Comparison of ENCODE assay signal across 18 cellular contexts in genomic region chr14:68668531-68668930, GRCh38.
DNase-seq lines count a peak whose midpoint lies in the region; TF ChIP-seq lines count a peak whose summit lies in the region.
"Had no signal": no experiment of that assay in that cellular context is flagged by ENCODE, and none has a peak within 500 bp of the region (broad histone marks: within the 10 kb centered on the region; RNA-seq: fewer than 3 reads in every experiment).

No MANE protein-coding gene starts in this region.

- H3K27me3 Mint-ChIP-seq in MCF 10A (ENCODE audit: insufficient read depth, unreplicated experiment) (no peaks in the 10 kb centered on the region), nephron (ENCODE audit: low read depth) (no peaks in the 10 kb centered on the region), type B pancreatic cell (no peaks in the 10 kb centered on the region)
- H3K27me3 Mint-ChIP-seq: activated CD4-positive, alpha-beta memory T cell treated with anti-CD3 and anti-CD28 coated beads, Interleukin-2, amount 10 ng/mL, durations not matched to agents 7 days and 5 days; CD4-positive, alpha-beta T cell; IgD-negative memory B cell had no signal

- H3K9me3 Mint-ChIP-seq in MCF 10A (ENCODE audit: unreplicated experiment), result no peaks in the 10 kb centered on the region
- H3K9me3 Mint-ChIP-seq in nephron, result no peaks in the 10 kb centered on the region
- peaks cover 8% of the 10 kb centered on the region for H3K9me3 Mint-ChIP-seq in type B pancreatic cell
- H3K9me3 Mint-ChIP-seq: activated CD4-positive, alpha-beta memory T cell treated with anti-CD3 and anti-CD28 coated beads, Interleukin-2, amount 10 ng/mL, durations not matched to agents 7 days and 5 days; CD4-positive, alpha-beta T cell; IgD-negative memory B cell; immature natural killer cell had no signal

- BruUV-seq in MCF 10A (replicated peaks; lab: Mats Ljungman, UMichigan), result no TSS peak

- H3K4me3 ChIP-seq in breast epithelium (no peak overlapping the region), coronary artery (no peak overlapping the region), SJCRH30 (no peak overlapping the region)

- H3K36me3 ChIP-seq in breast epithelium (no peaks in the 10 kb centered on the region), SJCRH30 (no peaks in the 10 kb centered on the region)

- H3K4me1 Mint-ChIP-seq in MCF 10A (ENCODE audit: insufficient read depth, unreplicated experiment) (peaks cover 31% of the 10 kb centered on the region), nephron (peaks cover 94% of the 10 kb centered on the region), type B pancreatic cell (ENCODE audit: unreplicated experiment) (peaks cover 86% of the 10 kb centered on the region)

- DNase-seq in breast epithelium (ENCODE audit: low spot score in 2 of 2) (no peak), MCF 10A (ENCODE audit: unreplicated experiment) (no peak), coronary artery (ENCODE audit: low spot score) (peak; percentile 61), type B pancreatic cell (ENCODE audit: extremely low spot score, unreplicated experiment) (no peak), HUDEP-2 (lab: John Stamatoyannopoulos, UW; ENCODE audit: unreplicated experiment in 76 of 76) (no peak), NCI-H2081 (lab: John Stamatoyannopoulos, UW) (no peak), SJCRH30 (no peak)
- DNase-seq: activated CD4-positive, alpha-beta memory T cell treated with anti-CD3 and anti-CD28 coated beads, Interleukin-2, amount 10 ng/mL, durations not matched to agents 7 days and 5 days; amniotic stem cell; CD4-positive, alpha-beta T cell; DMS79; immature natural killer cell; NCI-H2029 treated with DMSO at 0.1 percent for 48 hours; NCI-H510A treated with DMSO at 0.1 percent for 48 hours; small intestine had no signal

- POLR2A ChIA-PET in MCF 10A (lab: Yijun Ruan, JAX), result interaction anchor here (0.6 kb wide), 1 partner anchor 151 kb away, joined by 3 read pairs; no protein-coding TSS in a partner anchor

- intact Hi-C loops in breast epithelium (cut with DNase I; ENCODE audit: low total_unique reads), result no loop called here
- intact Hi-C loops in MCF 10A (cut with micrococcal nuclease), result no loop called here

- H3K27ac Mint-ChIP-seq in MCF 10A (ENCODE audit: low read depth, unreplicated experiment) (no peak overlapping the region), nephron (peak overlapping the region; percentile 79 to 99 (median 98)), type B pancreatic cell (peak overlapping the region; percentile 92)
- H3K27ac Mint-ChIP-seq: activated CD4-positive, alpha-beta memory T cell treated with anti-CD3 and anti-CD28 coated beads, Interleukin-2, amount 10 ng/mL, durations not matched to agents 7 days and 5 days; activated T-helper 2 cell treated with anti-CD3 and anti-CD28 coated beads, Interferon-gamma antibody, Interleukin-2, Interleukin-4, amounts not matched to agents 10 μg/mL and 5 μg/mL and 100 μg/mL, durations not matched to agents 14 hours and 24 hours and 36 hours; CD4-positive, alpha-beta T cell; IgD-negative memory B cell had no signal

- H3K9me3 ChIP-seq in breast epithelium, result no peaks in the 10 kb centered on the region
- peaks cover 2% of the 10 kb centered on the region; the same call in 1 of the 2 replicates for H3K9me3 ChIP-seq in SJCRH30 (replicated peaks)

- CTCF ChIA-PET in MCF 10A (lab: Yijun Ruan, JAX), result interaction anchor here (0.6 kb wide), 1 partner anchor 120 kb away, joined by 6 read pairs; no protein-coding TSS in a partner anchor

- H3K4me3 Mint-ChIP-seq in MCF 10A (ENCODE audit: unreplicated experiment), result no peak overlapping the region
- no peak overlapping the region for H3K4me3 Mint-ChIP-seq in nephron
- H3K4me3 Mint-ChIP-seq in type B pancreatic cell, result peak overlapping the region; percentile 28
- H3K4me3 Mint-ChIP-seq: activated CD4-positive, alpha-beta memory T cell treated with anti-CD3 and anti-CD28 coated beads, Interleukin-2, amount 10 ng/mL, durations not matched to agents 7 days and 5 days; CD4-positive, alpha-beta T cell; immature natural killer cell had no signal

- no peaks in the 10 kb centered on the region for H3K27me3 ChIP-seq in breast epithelium
- no peaks in the 10 kb centered on the region for H3K27me3 ChIP-seq in SJCRH30

- H3K27ac ChIP-seq in breast epithelium (peak overlapping the region; percentile 79 to 89), coronary artery (peak overlapping the region in 1 of 2 donors; percentile 64), SJCRH30 (no peak overlapping the region)

- TF ChIP-seq CTCF in breast epithelium (IDR thresholded peaks at IDR 0.05) (no peak), MCF 10A (IDR thresholded peaks at IDR 0.05; ENCODE audit: unreplicated experiment) (no peak), coronary artery (IDR thresholded peaks at IDR 0.05) (no peak), nephron (IDR thresholded peaks at IDR 0.05; ENCODE audit: unreplicated experiment in 3 of 3) (no peak), type B pancreatic cell (conservative IDR thresholded peaks at IDR 0.05) (no peak)

- peaks cover 5 to 38% of the 10 kb centered on the region in 2 donors for H3K4me1 ChIP-seq in breast epithelium
- peaks cover 10% of the 10 kb centered on the region for H3K4me1 ChIP-seq in SJCRH30

- TF ChIP-seq POLR2A in breast epithelium (IDR thresholded peaks at IDR 0.05), result no peak

- peaks cover 6% of the 10 kb centered on the region for H3K36me3 Mint-ChIP-seq in MCF 10A (ENCODE audit: insufficient read depth, unreplicated experiment)
- H3K36me3 Mint-ChIP-seq in nephron (ENCODE audit: low read depth), result no peaks in the 10 kb centered on the region
- H3K36me3 Mint-ChIP-seq in type B pancreatic cell, result peaks cover 8% of the 10 kb centered on the region
- H3K36me3 Mint-ChIP-seq: immature natural killer cell had no signal
